ENCODE assay signal across 1 cellular context in the genomic region with DNA sequence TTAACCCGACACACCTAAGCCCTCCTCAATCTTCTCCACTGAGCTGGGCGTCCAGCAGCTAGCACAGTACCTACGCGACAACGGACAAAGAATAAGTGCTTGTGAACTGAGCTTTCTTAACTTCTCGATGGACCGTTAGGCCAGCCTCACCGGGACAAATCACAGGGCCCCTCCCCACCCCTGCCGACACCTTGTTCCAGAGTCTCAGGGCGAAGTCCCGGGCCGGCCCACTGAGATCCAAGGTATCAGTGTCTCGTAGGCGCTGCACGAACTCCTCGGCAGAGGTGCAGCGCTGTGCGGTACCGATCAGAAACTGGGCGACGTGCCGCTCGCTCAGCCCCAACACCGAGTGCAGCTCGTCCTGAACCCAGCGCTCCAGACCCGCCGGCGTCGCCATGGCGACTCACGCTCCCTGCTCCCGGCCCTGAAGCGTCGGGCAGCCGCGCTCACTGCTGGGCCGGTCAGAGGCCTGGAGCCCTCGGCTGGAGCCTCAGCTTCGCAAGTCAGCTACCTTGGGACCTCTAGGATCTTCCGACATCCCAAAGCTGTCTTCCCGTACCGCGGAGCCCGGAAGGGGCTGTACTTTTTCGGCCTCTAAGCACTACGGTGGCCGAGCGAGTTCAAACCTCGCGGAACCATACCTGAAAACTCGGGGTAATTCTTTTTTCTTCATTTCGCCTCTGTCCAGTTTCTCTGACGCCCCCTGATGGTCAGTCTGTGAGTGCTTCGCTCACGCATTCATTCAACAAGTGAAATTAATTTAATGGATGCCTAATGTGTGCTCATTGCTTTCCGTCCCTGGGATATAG.
TF ChIP-seq lines count a peak whose summit lies in the region.

TSS of gene DHX16 (minus strand) at position 562 of the 809 bp plus-strand sequence. CDS start at position 397, 165 bp downstream.

TF ChIP-seq in HEK293, 187 proteins besides CTCF, POLR2A, EP300 and RAD21 (continued from another document and continues in another):
- TF ChIP-seq ZNF335 (tag by site-specific recombination; conservative IDR thresholded peaks at IDR 0.05) (peak; percentile 80), GLIS1 (tag by site-specific recombination; IDR thresholded peaks at IDR 0.05) (no peak), HIC1 (tag by site-specific recombination; IDR thresholded peaks at IDR 0.05) (no peak), ZNF24 (tag by site-specific recombination; IDR thresholded peaks at IDR 0.05) (peak; percentile 94), ZNF473 (tag by site-specific recombination; IDR thresholded peaks at IDR 0.05) (no peak), ZNF571 (tag by site-specific recombination; IDR thresholded peaks at IDR 0.05) (no peak), ZNF16 (tag by site-specific recombination; IDR thresholded peaks at IDR 0.05; ENCODE audit: low read depth) (no peak), ZNF391 (tag by site-specific recombination; IDR thresholded peaks at IDR 0.05; ENCODE audit: borderline replicate concordance, low read depth) (peak; percentile 76; the same call in 1 of the 2 replicates), ZNF530 (tag by site-specific recombination; IDR thresholded peaks at IDR 0.05; ENCODE audit: low read depth) (no peak), SCRT1 (tag by site-specific recombination; IDR thresholded peaks at IDR 0.05; ENCODE audit: borderline replicate concordance) (peak; percentile 98), ZNF621 (tag by site-specific recombination; IDR thresholded peaks at IDR 0.05) (no peak), ZNF658 (tag by site-specific recombination; IDR thresholded peaks at IDR 0.05) (0 out of 2 replicates have a peak, but pooled peaks have one; percentile 48), ZNF561 (tag by site-specific recombination; IDR thresholded peaks at IDR 0.05; ENCODE audit: borderline replicate concordance) (peak; percentile 100), ZNF426 (tag by site-specific recombination; IDR thresholded peaks at IDR 0.05) (no peak), PRDM2 (tag by site-specific recombination; IDR thresholded peaks at IDR 0.05; ENCODE audit: borderline replicate concordance) (no peak), ZNF548 (tag by site-specific recombination; IDR thresholded peaks at IDR 0.05) (no peak), ZNF701 (tag by site-specific recombination; IDR thresholded peaks at IDR 0.05) (no peak), SP3 (tag by site-specific recombination; IDR thresholded peaks at IDR 0.05) (peak; percentile 66), YY2 (tag by site-specific recombination; IDR thresholded peaks at IDR 0.05) (0 out of 2 replicates have a peak, but pooled peaks have one; percentile 57), ZNF2 (tag by site-specific recombination; IDR thresholded peaks at IDR 0.05) (peak; percentile 98), ZNF670 (tag by site-specific recombination; IDR thresholded peaks at IDR 0.05; ENCODE audit: low read depth) (no peak), ZNF664 (tag by site-specific recombination; IDR thresholded peaks at IDR 0.05) (peak; percentile 100), WT1 (tag by site-specific recombination; IDR thresholded peaks at IDR 0.05) (no peak), ZBTB44 (tag by site-specific recombination; IDR thresholded peaks at IDR 0.05) (0 out of 2 replicates have a peak, but pooled peaks have one; percentile 25), GLIS2 (tag by site-specific recombination; IDR thresholded peaks at IDR 0.05) (no peak), ZFP3 (tag by site-specific recombination; IDR thresholded peaks at IDR 0.05; ENCODE audit: low read depth) (no peak), ZBTB8A (tag by site-specific recombination; IDR thresholded peaks at IDR 0.05) (peak; percentile 67), ZNF146 (tag by site-specific recombination; IDR thresholded peaks at IDR 0.05) (no peak), TCF7L2 (IDR thresholded peaks at IDR 0.05; ENCODE audit: borderline replicate concordance, low read depth, low read length) (no peak), ZNF629 (tag by site-specific recombination; IDR thresholded peaks at IDR 0.05) (peak; percentile 78), ZNF707 (tag by site-specific recombination; IDR thresholded peaks at IDR 0.05) (no peak)
- TF ChIP-seq, protein P1, sequence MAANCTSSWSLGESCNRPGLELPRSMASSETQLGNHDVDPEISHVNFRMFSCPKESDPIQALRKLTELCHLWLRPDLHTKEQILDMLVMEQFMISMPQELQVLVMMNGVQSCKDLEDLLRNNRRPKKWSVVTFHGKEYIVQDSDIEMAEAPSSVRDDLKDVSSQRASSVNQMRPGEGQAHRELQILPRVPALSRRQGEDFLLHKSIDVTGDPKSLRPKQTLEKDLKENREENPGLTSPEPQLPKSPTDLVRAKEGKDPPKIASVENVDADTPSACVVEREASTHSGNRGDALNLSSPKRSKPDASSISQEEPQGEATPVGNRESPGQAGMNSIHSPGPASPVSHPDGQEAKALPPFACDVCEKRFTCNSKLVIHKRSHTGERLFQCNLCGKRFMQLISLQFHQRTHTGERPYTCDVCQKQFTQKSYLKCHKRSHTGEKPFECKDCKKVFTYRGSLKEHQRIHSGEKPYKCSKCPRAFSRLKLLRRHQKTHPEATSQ (tag by site-specific recombination; IDR thresholded peaks at IDR 0.05) = no peak
- TF ChIP-seq, protein P2, sequence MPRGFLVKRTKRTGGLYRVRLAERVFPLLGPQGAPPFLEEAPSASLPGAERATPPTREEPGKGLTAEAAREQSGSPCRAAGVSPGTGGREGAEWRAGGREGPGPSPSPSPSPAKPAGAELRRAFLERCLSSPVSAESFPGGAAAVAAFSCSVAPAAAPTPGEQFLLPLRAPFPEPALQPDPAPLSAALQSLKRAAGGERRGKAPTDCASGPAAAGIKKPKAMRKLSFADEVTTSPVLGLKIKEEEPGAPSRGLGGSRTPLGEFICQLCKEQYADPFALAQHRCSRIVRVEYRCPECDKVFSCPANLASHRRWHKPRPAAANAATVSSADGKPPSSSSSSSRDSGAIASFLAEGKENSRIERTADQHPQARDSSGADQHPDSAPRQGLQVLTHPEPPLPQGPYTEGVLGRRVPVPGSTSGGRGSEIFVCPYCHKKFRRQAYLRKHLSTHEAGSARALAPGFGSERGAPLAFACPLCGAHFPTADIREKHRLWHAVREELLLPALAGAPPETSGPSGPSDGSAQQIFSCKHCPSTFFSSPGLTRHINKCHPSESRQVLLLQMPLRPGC (tag by site-specific recombination; IDR thresholded peaks at IDR 0.05) = 0 out of 2 replicates have a peak, but pooled peaks have one; percentile 48
- TF ChIP-seq, protein P3, sequence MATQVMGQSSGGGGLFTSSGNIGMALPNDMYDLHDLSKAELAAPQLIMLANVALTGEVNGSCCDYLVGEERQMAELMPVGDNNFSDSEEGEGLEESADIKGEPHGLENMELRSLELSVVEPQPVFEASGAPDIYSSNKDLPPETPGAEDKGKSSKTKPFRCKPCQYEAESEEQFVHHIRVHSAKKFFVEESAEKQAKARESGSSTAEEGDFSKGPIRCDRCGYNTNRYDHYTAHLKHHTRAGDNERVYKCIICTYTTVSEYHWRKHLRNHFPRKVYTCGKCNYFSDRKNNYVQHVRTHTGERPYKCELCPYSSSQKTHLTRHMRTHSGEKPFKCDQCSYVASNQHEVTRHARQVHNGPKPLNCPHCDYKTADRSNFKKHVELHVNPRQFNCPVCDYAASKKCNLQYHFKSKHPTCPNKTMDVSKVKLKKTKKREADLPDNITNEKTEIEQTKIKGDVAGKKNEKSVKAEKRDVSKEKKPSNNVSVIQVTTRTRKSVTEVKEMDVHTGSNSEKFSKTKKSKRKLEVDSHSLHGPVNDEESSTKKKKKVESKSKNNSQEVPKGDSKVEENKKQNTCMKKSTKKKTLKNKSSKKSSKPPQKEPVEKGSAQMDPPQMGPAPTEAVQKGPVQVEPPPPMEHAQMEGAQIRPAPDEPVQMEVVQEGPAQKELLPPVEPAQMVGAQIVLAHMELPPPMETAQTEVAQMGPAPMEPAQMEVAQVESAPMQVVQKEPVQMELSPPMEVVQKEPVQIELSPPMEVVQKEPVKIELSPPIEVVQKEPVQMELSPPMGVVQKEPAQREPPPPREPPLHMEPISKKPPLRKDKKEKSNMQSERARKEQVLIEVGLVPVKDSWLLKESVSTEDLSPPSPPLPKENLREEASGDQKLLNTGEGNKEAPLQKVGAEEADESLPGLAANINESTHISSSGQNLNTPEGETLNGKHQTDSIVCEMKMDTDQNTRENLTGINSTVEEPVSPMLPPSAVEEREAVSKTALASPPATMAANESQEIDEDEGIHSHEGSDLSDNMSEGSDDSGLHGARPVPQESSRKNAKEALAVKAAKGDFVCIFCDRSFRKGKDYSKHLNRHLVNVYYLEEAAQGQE (tag by site-specific recombination; IDR thresholded peaks at IDR 0.05) = peak; percentile 69
- TF ChIP-seq, protein P4, sequence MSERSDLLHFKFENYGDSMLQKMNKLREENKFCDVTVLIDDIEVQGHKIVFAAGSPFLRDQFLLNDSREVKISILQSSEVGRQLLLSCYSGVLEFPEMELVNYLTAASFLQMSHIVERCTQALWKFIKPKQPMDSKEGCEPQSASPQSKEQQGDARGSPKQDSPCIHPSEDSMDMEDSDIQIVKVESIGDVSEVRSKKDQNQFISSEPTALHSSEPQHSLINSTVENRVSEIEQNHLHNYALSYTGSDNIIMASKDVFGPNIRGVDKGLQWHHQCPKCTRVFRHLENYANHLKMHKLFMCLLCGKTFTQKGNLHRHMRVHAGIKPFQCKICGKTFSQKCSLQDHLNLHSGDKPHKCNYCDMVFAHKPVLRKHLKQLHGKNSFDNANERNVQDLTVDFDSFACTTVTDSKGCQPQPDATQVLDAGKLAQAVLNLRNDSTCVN (tag by site-specific recombination; optimal IDR thresholded peaks at IDR 0.05) = peak; percentile 31
- TF ChIP-seq, protein P5, sequence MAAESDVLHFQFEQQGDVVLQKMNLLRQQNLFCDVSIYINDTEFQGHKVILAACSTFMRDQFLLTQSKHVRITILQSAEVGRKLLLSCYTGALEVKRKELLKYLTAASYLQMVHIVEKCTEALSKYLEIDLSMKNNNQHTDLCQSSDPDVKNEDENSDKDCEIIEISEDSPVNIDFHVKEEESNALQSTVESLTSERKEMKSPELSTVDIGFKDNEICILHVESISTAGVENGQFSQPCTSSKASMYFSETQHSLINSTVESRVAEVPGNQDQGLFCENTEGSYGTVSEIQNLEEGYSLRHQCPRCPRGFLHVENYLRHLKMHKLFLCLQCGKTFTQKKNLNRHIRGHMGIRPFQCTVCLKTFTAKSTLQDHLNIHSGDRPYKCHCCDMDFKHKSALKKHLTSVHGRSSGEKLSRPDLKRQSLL (tag by site-specific recombination; IDR thresholded peaks at IDR 0.05) = peak; percentile 57; the same call in 1 of the 2 replicates
